ENCODE assay signal across 22 cellular contexts in genomic region chr3:104768886-104769285, GRCh38.
DNase-seq lines count a peak whose midpoint lies in the region; ATAC-seq and TF ChIP-seq lines count a peak whose summit lies in the region.
"Had no signal": no experiment of that assay in that cellular context is flagged by ENCODE, and none has a peak within 500 bp of the region (broad histone marks: within the 10 kb centered on the region; RNA-seq: fewer than 3 reads in every experiment).

No MANE protein-coding gene starts in this region.

- no peak overlapping the region for H3K18ac ChIP-seq in neuronal stem cell (ENCODE audit: low read length)

- no peaks in the 10 kb centered on the region for H3K79me1 ChIP-seq in neuronal stem cell (ENCODE audit: low read depth, low read length)

- no peak overlapping the region for H3K4ac ChIP-seq in neuronal stem cell (ENCODE audit: low read length)

- no peaks in the 10 kb centered on the region for H3K9me3 ChIP-seq in SK-N-SH
- H3K9me3 ChIP-seq in neuronal stem cell (replicated peaks in 1 of 2; ENCODE audit: control insufficient read depth in 2 of 2, insufficient read depth in 1 of 2, low read depth in 1 of 2, low read length in 2 of 2): no peaks in the 10 kb centered on the region
- no peaks in the 10 kb centered on the region for H3K9me3 ChIP-seq in naive thymus-derived CD4-positive, alpha-beta T cell (ENCODE audit: control insufficient read depth in 2 of 3, low read length in 3 of 3)
- H3K9me3 ChIP-seq: Peyer's patch had no signal

- no peak overlapping the region for H3K4me3 Mint-ChIP-seq in naive thymus-derived CD4-positive, alpha-beta T cell
- H3K4me3 Mint-ChIP-seq: CD8-positive, alpha-beta memory T cell; IgD-negative memory B cell had no signal

- H3K14ac ChIP-seq in neuronal stem cell (ENCODE audit: low read length): no peak overlapping the region

- H2BK15ac ChIP-seq in neuronal stem cell (ENCODE audit: low read length): no peak overlapping the region

- no peak for TF ChIP-seq CTCF in SK-N-SH (IDR thresholded peaks at IDR 0.05)

- H3K4me3 ChIP-seq in SK-N-SH (ENCODE audit: low read depth in 2 of 2, low read length in 1 of 2) (no peak overlapping the region), neuronal stem cell (ENCODE audit: low read length in 2 of 2) (no peak overlapping the region)
- H3K4me3 ChIP-seq in naive thymus-derived CD4-positive, alpha-beta T cell (ENCODE audit: low read length): no peak overlapping the region
- H3K4me3 ChIP-seq: Peyer's patch had no signal

- no peak for TF ChIP-seq RAD21 in SK-N-SH (IDR thresholded peaks at IDR 0.05; ENCODE audit: low read length)

- H3K9ac ChIP-seq in SK-N-SH (no peak overlapping the region), neuronal stem cell (ENCODE audit: low read depth, low read length, poor library complexity) (no peak overlapping the region)

- WGBS in SK-N-SH (ENCODE audit: low lambda C conversion rate): 81% methylated on average over 3 of the region's 3 CpGs
- no CpG with 5 or more reads among the region's 3 CpGs for WGBS in neuronal stem cell (ENCODE audit: extremely low coverage in 2 of 2, insufficient read length in 2 of 2, insufficient replicate concordance in 1 of 2), 2 donors

- H4K20me1 ChIP-seq in SK-N-SH (ENCODE audit: insufficient read depth): no peaks in the 10 kb centered on the region

- intact Hi-C loops in cardiac septum (cut with DNase I): no loop called here
- intact Hi-C loops in naive thymus-derived CD4-positive, alpha-beta T cell (cut with micrococcal nuclease): no loop called here

- no peak overlapping the region for H4K91ac ChIP-seq in neuronal stem cell (ENCODE audit: low read depth, low read length, poor library complexity)

- H3K79me2 ChIP-seq in SK-N-SH (ENCODE audit: insufficient read depth): no peaks in the 10 kb centered on the region

- no peaks in the 10 kb centered on the region for H3K36me3 Mint-ChIP-seq in naive thymus-derived CD4-positive, alpha-beta T cell
- H3K36me3 Mint-ChIP-seq: CD8-positive, alpha-beta memory T cell; IgD-negative memory B cell had no signal

- POLR2A ChIA-PET in SK-N-SH (lab: Yijun Ruan, JAX): no interaction called here
- POLR2A ChIA-PET in naive thymus-derived CD4-positive, alpha-beta T cell (lab: Charles Lee): no interaction called here

- peaks cover 3% of the 10 kb centered on the region for H3F3A ChIP-seq in SK-N-SH (replicated peaks; ENCODE audit: insufficient read depth)

- no peak for ATAC-seq in SK-N-SH treated with all-trans-retinoic acid at 6 μM for 48 hours
- no peak for ATAC-seq in naive thymus-derived CD4-positive, alpha-beta T cell

- H3K4me1 ChIP-seq in SK-N-SH (ENCODE audit: control insufficient read depth in 1 of 2, insufficient read depth in 2 of 2, low read depth in 1 of 2, low read length in 1 of 2) (no peaks in the 10 kb centered on the region; a peak in 1 of 4 replicates), neuronal stem cell (ENCODE audit: control insufficient read depth in 2 of 2, insufficient read depth in 1 of 2, low read depth in 1 of 2, low read length in 2 of 2) (no peaks in the 10 kb centered on the region)
- H3K4me1 ChIP-seq in naive thymus-derived CD4-positive, alpha-beta T cell (ENCODE audit: control insufficient read depth in 2 of 2, insufficient read depth in 2 of 2, low read length in 2 of 2): no peaks in the 10 kb centered on the region
- H3K4me1 ChIP-seq: Peyer's patch had no signal

- no peaks in the 10 kb centered on the region; the same call in 1 of the 2 replicates for H3K9me2 ChIP-seq in SK-N-SH

- CTCF ChIA-PET in SK-N-SH (lab: Yijun Ruan, JAX): no interaction called here
- CTCF ChIA-PET in naive thymus-derived CD4-positive, alpha-beta T cell (lab: Charles Lee): no interaction called here

- no peak overlapping the region for H2BK5ac ChIP-seq in neuronal stem cell (ENCODE audit: low read length)

- peaks cover 0 to 6% (median 0%) of the 10 kb centered on the region in 5 donors for H3K27me3 Mint-ChIP-seq in naive thymus-derived CD4-positive, alpha-beta T cell
- H3K27me3 Mint-ChIP-seq: CD8-positive, alpha-beta memory T cell; IgD-negative memory B cell had no signal

- TF ChIP-seq EP300 in SK-N-SH (IDR thresholded peaks at IDR 0.05; ENCODE audit: borderline replicate concordance in 1 of 2, low read depth in 1 of 2, low read length in 1 of 2): no peak

- no peak overlapping the region for H3K27ac Mint-ChIP-seq in naive thymus-derived CD4-positive, alpha-beta T cell
- H3K27ac Mint-ChIP-seq: CD8-positive, alpha-beta memory T cell; IgD-negative memory B cell had no signal

- H4K8ac ChIP-seq in neuronal stem cell (ENCODE audit: low read depth, low read length): no peak overlapping the region

- peak overlapping the region; percentile 40; the same call in 1 of the 2 replicates for H2AFZ ChIP-seq in SK-N-SH (ENCODE audit: low read depth)
- H2AFZ ChIP-seq in neuronal stem cell (ENCODE audit: low read length): peak overlapping the region; percentile 32

- H3K27me3 ChIP-seq in SK-N-SH (ENCODE audit: insufficient read depth) (no peaks in the 10 kb centered on the region), neuronal stem cell (ENCODE audit: control insufficient read depth in 3 of 3, insufficient read depth in 3 of 3, low read depth in 1 of 3, low read length in 3 of 3) (no peaks in the 10 kb centered on the region)
- no peaks in the 10 kb centered on the region for H3K27me3 ChIP-seq in naive thymus-derived CD4-positive, alpha-beta T cell (ENCODE audit: control insufficient read depth in 2 of 2, insufficient read depth in 2 of 2, low read length in 2 of 2)
- H3K27me3 ChIP-seq: Peyer's patch had no signal

- H3K23ac ChIP-seq in neuronal stem cell (ENCODE audit: low read depth, low read length, poor library complexity): no peak overlapping the region

- H2BK12ac ChIP-seq in neuronal stem cell (ENCODE audit: low read length): no peak overlapping the region

- H3K36me3 ChIP-seq in SK-N-SH (replicated peaks in 1 of 2; ENCODE audit: control insufficient read depth in 1 of 2, insufficient read depth in 2 of 2, low read length in 1 of 2): no peaks in the 10 kb centered on the region
- H3K36me3 ChIP-seq in neuronal stem cell (replicated peaks in 1 of 2; ENCODE audit: control insufficient read depth in 2 of 2, insufficient read depth in 2 of 2, low read length in 2 of 2): no peaks in the 10 kb centered on the region
- H3K36me3 ChIP-seq in naive thymus-derived CD4-positive, alpha-beta T cell (ENCODE audit: control insufficient read depth in 2 of 3, insufficient read depth in 3 of 3, low read length in 3 of 3): no peaks in the 10 kb centered on the region
- H3K36me3 ChIP-seq: Peyer's patch had no signal

- no peaks in the 10 kb centered on the region for H3K4me1 Mint-ChIP-seq in naive thymus-derived CD4-positive, alpha-beta T cell
- H3K4me1 Mint-ChIP-seq: CD8-positive, alpha-beta memory T cell; IgD-negative memory B cell had no signal

- H2AK5ac ChIP-seq in neuronal stem cell (ENCODE audit: low read depth, low read length): no peak overlapping the region

- no peak for DNase-seq in SK-N-SH
- peak; percentile 17 for DNase-seq in dedifferentiated amniotic fluid mesenchymal stem cell (ENCODE audit: extremely low spot score)
- DNase-seq in neuronal stem cell (ENCODE audit: low spot score): no peak
- DNase-seq in cardiac septum (ENCODE audit: low spot score): no peak
- no peak for DNase-seq in 8988T
- DNase-seq in naive thymus-derived CD4-positive, alpha-beta T cell: no peak
- no peak for DNase-seq in GOT3 (lab: John Stamatoyannopoulos, UW)
- DNase-seq: Calu3; CD8-positive, alpha-beta memory T cell; DMS153; GDM1; MV-4-11; NCI-H1105 treated with DMSO at 0.1 percent for 48 hours; NCI-H2029 treated with DMSO at 0.1 percent for 48 hours; NCI-H226; NCI-H510A treated with DMSO at 0.1 percent for 48 hours; NCI-H748 treated with DMSO at 0.1 percent for 48 hours; Peyer's patch had no signal

- no peak overlapping the region for H3K27ac ChIP-seq in SK-N-SH (ENCODE audit: low read depth in 2 of 2, low read length in 1 of 2)
- no peak overlapping the region for H3K27ac ChIP-seq in neuronal stem cell (replicated peaks; ENCODE audit: low read length)
- H3K27ac ChIP-seq in naive thymus-derived CD4-positive, alpha-beta T cell (ENCODE audit: low read depth, low read length): no peak overlapping the region
- H3K27ac ChIP-seq: 22Rv1, C4-2B, Peyer's patch had no signal

- H2BK120ac ChIP-seq in neuronal stem cell (ENCODE audit: low read depth, low read length): no peak overlapping the region

- no peaks in the 10 kb centered on the region for H3K9me3 Mint-ChIP-seq in naive thymus-derived CD4-positive, alpha-beta T cell
- H3K9me3 Mint-ChIP-seq: CD8-positive, alpha-beta memory T cell; IgD-negative memory B cell had no signal

- H3K4me2 ChIP-seq in SK-N-SH (no peak overlapping the region), neuronal stem cell (ENCODE audit: insufficient read depth, low read length, poor library complexity, severe bottlenecking) (no peak overlapping the region)

TF ChIP-seq in SK-N-SH, 30 proteins besides CTCF, POLR2A, EP300 and RAD21:
- peak; percentile 25 for TF ChIP-seq PBX3 (IDR thresholded peaks at IDR 0.05)
- no peak for TF ChIP-seq RCOR1 (IDR thresholded peaks at IDR 0.05; ENCODE audit: low read length)
- TF ChIP-seq NFIC (IDR thresholded peaks at IDR 0.05; ENCODE audit: borderline replicate concordance): 0 out of 2 replicates have a peak, but pooled peaks have one; percentile 11

TF ChIP-seq in SK-N-SH treated with all-trans-retinoic acid at 6 μM for 48 hours, 23 proteins besides CTCF, POLR2A, EP300 and RAD21:
- TF ChIP-seq GLIS3 (CRISPR knock-in tag; IDR thresholded peaks at IDR 0.05) (no peak), PPARA (CRISPR knock-in tag; IDR thresholded peaks at IDR 0.05; ENCODE audit: borderline replicate concordance) (no peak), CREB5 (CRISPR knock-in tag; IDR thresholded peaks at IDR 0.05; ENCODE audit: low read depth) (no peak)
